Comparison of ENCODE assay signal across 1 cellular context in the genomic region with DNA sequence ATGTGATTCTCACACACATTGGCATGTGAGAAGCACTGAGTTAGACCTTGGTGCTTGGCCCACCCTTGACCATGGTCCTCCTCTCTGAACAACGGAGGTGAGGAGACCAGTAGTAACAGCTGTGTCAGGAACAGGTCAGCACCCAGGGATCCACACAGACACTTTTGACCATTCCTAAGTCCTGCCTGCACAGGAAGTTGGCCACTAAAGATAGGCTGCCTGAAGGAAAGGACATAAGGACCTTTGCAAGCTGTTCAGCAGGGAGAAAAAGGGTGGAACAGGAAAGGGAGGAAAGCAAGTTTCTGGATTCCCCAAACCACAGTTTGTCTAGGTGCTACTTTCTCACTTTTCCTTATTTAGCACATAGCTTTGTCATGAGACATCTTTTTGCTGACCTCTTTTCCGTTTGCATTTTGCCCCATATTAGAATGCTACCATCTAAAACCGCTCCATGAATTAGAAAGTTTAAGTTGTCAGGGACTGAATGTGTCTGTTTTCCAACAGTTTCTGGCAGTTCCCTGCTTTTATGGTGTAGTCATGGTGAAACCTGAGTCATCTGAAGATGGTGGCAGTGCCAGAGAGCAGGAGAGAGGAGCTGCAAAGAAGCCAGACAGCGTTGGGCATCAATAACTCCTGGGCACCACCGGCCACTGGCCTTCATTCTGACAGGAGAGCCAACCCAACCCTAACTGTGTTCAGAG.
A peak's percentile ranks its signal among the peaks of the same experiment; 100 is the strongest.
TF ChIP-seq lines count a peak whose summit lies in the region.

No MANE protein-coding gene starts in this region.

TF ChIP-seq in IMR-90, 13 proteins besides CTCF, POLR2A, EP300 and RAD21:
- TF ChIP-seq MAFK (IDR thresholded peaks at IDR 0.05; ENCODE audit: low read depth, low read length) (0 out of 2 replicates have a peak, but pooled peaks have one; percentile 2), NFE2L2 (IDR thresholded peaks at IDR 0.05; ENCODE audit: low read depth, low read length) (no peak)
